In genomic region chr14:101673873-101674272, GRCh38 we compare ENCODE assay signal across 39 cellular contexts.
"Had no signal": no experiment of that assay in that cellular context is flagged by ENCODE, and none has a peak within 500 bp of the region (broad histone marks: within the 10 kb centered on the region; RNA-seq: fewer than 3 reads in every experiment).

No MANE protein-coding gene starts in this region.

- H3K36me3 ChIP-seq: adrenal gland, ascending aorta, brain microvascular endothelial cell, breast epithelium, cardiac muscle cell had no signal

- H3K4me1 ChIP-seq: adrenal gland, ascending aorta, body of pancreas, breast epithelium had no signal

- H3K4me3 ChIP-seq: adrenal gland, ascending aorta, body of pancreas, breast epithelium, cardiac muscle cell had no signal

- H3K9me3 ChIP-seq: body of pancreas had no signal

- H3K36me3 Mint-ChIP-seq: brain had no signal

- H3K27me3 ChIP-seq: adrenal gland, ascending aorta, body of pancreas, brain microvascular endothelial cell, breast epithelium, cardiac muscle cell had no signal

- DNase-seq: activated effector memory CD4-positive, alpha-beta T cell treated with anti-CD3 and anti-CD28 coated beads, Interleukin-2, amount 50 U/mL, for 16 hours; activated effector memory CD4-positive, alpha-beta T cell treated with Interleukin-2 at 50 U/mL for 16 hours; activated gamma-delta T cell; activated naive CD4-positive, alpha-beta T cell; activated naive CD4-positive, alpha-beta T cell treated with anti-CD3 and anti-CD28 coated beads for 36 hours; activated naive CD4-positive, alpha-beta T cell treated with anti-CD3 and anti-CD28 coated beads, Interleukin-2, amount 10 ng/mL, durations not matched to agents 7 days and 5 days; activated naive CD4-positive, alpha-beta T cell treated with anti-CD3 and anti-CD28 coated beads, Interleukin-2, amount 50 U/mL, for 16 hours; activated naive CD4-positive, alpha-beta T cell treated with Interleukin-2 at 50 U/mL for 16 hours; activated naive CD8-positive, alpha-beta T cell treated with anti-CD3 and anti-CD28 coated beads for 36 hours; activated naive CD8-positive, alpha-beta T cell treated with anti-CD3 and anti-CD28 coated beads, Interleukin-2, amount 10 ng/mL, durations not matched to agents 7 days and 5 days; activated naive CD8-positive, alpha-beta T cell treated with anti-CD3 and anti-CD28 coated beads, Interleukin-2, amount 50 U/mL, for 24 hours; activated T-cell treated with anti-CD3 and anti-CD28 coated beads, Interleukin-2, amount 50 U/mL, for 1 hour; activated T-cell treated with anti-CD3 and anti-CD28 coated beads, Interleukin-2, amount 50 U/mL, for 24 hours; activated T-cell treated with anti-CD3 and anti-CD28 coated beads, Interleukin-2, amount 50 U/mL, for 4 hours; activated T-cell treated with anti-CD3 and anti-CD28 coated beads, Interleukin-2, amount 50 U/mL, for 48 hours; activated T-cell treated with anti-CD3 and anti-CD28 coated beads, Interleukin-2, amount 50 U/mL, for 72 hours; adrenal gland; amniotic stem cell; amygdala; anterior cingulate cortex; aorta; body of pancreas; brain microvascular endothelial cell; caudate nucleus; central memory CD4-positive, alpha-beta T cell; cerebellar nuclear complex had no signal

- H3K27ac ChIP-seq: adrenal gland, ascending aorta, body of pancreas, brain microvascular endothelial cell, breast epithelium, cardiac muscle cell had no signal

- H3K27me3 Mint-ChIP-seq: activated T-cell treated with anti-CD3 and anti-CD28 coated beads, Interleukin-2, amount 50 U/mL, for 24 hours; central memory CD8-positive, alpha-beta T cell had no signal

- ATAC-seq: activated naive CD4-positive, alpha-beta T cell treated with anti-CD3 and anti-CD28 coated beads, Interleukin-2, amount 50 U/mL, for 72 hours; activated naive CD8-positive, alpha-beta T cell treated with anti-CD3 and anti-CD28 coated beads, Interleukin-2, amount 50 U/mL, for 24 hours; activated T-cell treated with anti-CD3 and anti-CD28 coated beads, Interleukin-2, amount 50 U/mL, for 4 hours; activated T-cell treated with anti-CD3 and anti-CD28 coated beads, Interleukin-2, amount 50 U/mL, for 72 hours; activated T-helper 17 cell treated with anti-CD3 and anti-CD28 coated beads, Interleukin-2, amount 50 U/mL, for 72 hours; body of pancreas had no signal

- H3K27ac Mint-ChIP-seq: activated naive CD4-positive, alpha-beta T cell treated with anti-CD3 and anti-CD28 coated beads for 36 hours; activated naive CD4-positive, alpha-beta T cell treated with anti-CD3 and anti-CD28 coated beads, Interleukin-2, amount 10 ng/mL, durations not matched to agents 7 days and 5 days; activated naive CD4-positive, alpha-beta T cell treated with anti-CD3 and anti-CD28 coated beads, Interleukin-2, amount 50 U/mL, for 24 hours; activated naive CD4-positive, alpha-beta T cell treated with anti-CD3 and anti-CD28 coated beads, Interleukin-2, amount 50 U/mL, for 72 hours; activated naive CD8-positive, alpha-beta T cell; activated naive CD8-positive, alpha-beta T cell treated with anti-CD3 and anti-CD28 coated beads for 36 hours; activated naive CD8-positive, alpha-beta T cell treated with anti-CD3 and anti-CD28 coated beads, Interleukin-2, amount 10 ng/mL, durations not matched to agents 7 days and 5 days; activated naive CD8-positive, alpha-beta T cell treated with anti-CD3 and anti-CD28 coated beads, Interleukin-2, amount 50 U/mL, for 24 hours; activated T-cell treated with anti-CD3 and anti-CD28 coated beads, Interleukin-2, amount 50 U/mL, for 24 hours; activated T-cell treated with anti-CD3 and anti-CD28 coated beads, Interleukin-2, amount 50 U/mL, for 72 hours; activated T-helper 1 cell treated with anti-CD3 and anti-CD28 coated beads, Interleukin-12 subunit alpha, Interleukin-12 subunit beta, Interleukin-2, Interleukin-4 antibody, amounts not matched to agents 30 ng/mL and 10 ng/mL and 1 ng/mL, durations not matched to agents 14 hours and 24 hours and 36 hours; activated T-helper 17 cell treated with anti-CD3 and anti-CD28 coated beads, Interleukin-2, amount 50 U/mL, for 72 hours; activated T-helper 2 cell treated with anti-CD3 and anti-CD28 coated beads, Interferon-gamma antibody, Interleukin-2, Interleukin-4, amounts not matched to agents 10 μg/mL and 5 μg/mL and 100 μg/mL, durations not matched to agents 14 hours and 24 hours and 36 hours; brain had no signal

- FAIRE-seq: astrocyte, bronchial epithelial cell had no signal

- H3K4me1 Mint-ChIP-seq: activated naive CD4-positive, alpha-beta T cell treated with anti-CD3 and anti-CD28 coated beads, Interleukin-2, amount 10 ng/mL, durations not matched to agents 7 days and 5 days; activated naive CD4-positive, alpha-beta T cell treated with anti-CD3 and anti-CD28 coated beads, Interleukin-2, amount 50 U/mL, for 24 hours; activated naive CD8-positive, alpha-beta T cell treated with anti-CD3 and anti-CD28 coated beads for 36 hours; activated naive CD8-positive, alpha-beta T cell treated with anti-CD3 and anti-CD28 coated beads, Interleukin-2, amount 10 ng/mL, durations not matched to agents 7 days and 5 days; activated naive CD8-positive, alpha-beta T cell treated with anti-CD3 and anti-CD28 coated beads, Interleukin-2, amount 50 U/mL, for 24 hours; activated T-helper 17 cell treated with anti-CD3 and anti-CD28 coated beads, Interleukin-2, amount 50 U/mL, for 72 hours; brain; central memory CD8-positive, alpha-beta T cell had no signal

- H3K4me3 Mint-ChIP-seq: activated naive CD4-positive, alpha-beta T cell treated with anti-CD3 and anti-CD28 coated beads for 36 hours; activated naive CD4-positive, alpha-beta T cell treated with anti-CD3 and anti-CD28 coated beads, Interleukin-2, amount 10 ng/mL, durations not matched to agents 7 days and 5 days; activated naive CD4-positive, alpha-beta T cell treated with anti-CD3 and anti-CD28 coated beads, Interleukin-2, amount 50 U/mL, for 24 hours; activated naive CD8-positive, alpha-beta T cell; activated naive CD8-positive, alpha-beta T cell treated with anti-CD3 and anti-CD28 coated beads for 36 hours; activated naive CD8-positive, alpha-beta T cell treated with anti-CD3 and anti-CD28 coated beads, Interleukin-2, amount 10 ng/mL, durations not matched to agents 7 days and 5 days; activated naive CD8-positive, alpha-beta T cell treated with anti-CD3 and anti-CD28 coated beads, Interleukin-2, amount 50 U/mL, for 24 hours; activated T-cell treated with anti-CD3 and anti-CD28 coated beads, Interleukin-2, amount 50 U/mL, for 24 hours; activated T-cell treated with anti-CD3 and anti-CD28 coated beads, Interleukin-2, amount 50 U/mL, for 4 hours; activated T-cell treated with anti-CD3 and anti-CD28 coated beads, Interleukin-2, amount 50 U/mL, for 72 hours; activated T-helper 1 cell treated with anti-CD3 and anti-CD28 coated beads, Interleukin-12 subunit alpha, Interleukin-12 subunit beta, Interleukin-2, Interleukin-4 antibody, amounts not matched to agents 30 ng/mL and 10 ng/mL and 1 ng/mL, durations not matched to agents 14 hours and 24 hours and 36 hours; activated T-helper 17 cell treated with anti-CD3 and anti-CD28 coated beads, Interleukin-2, amount 50 U/mL, for 72 hours; brain; central memory CD8-positive, alpha-beta T cell had no signal
